30 cellular contexts compared by ENCODE assay signal in genomic region chr6:35508542-35508941, GRCh38. TPM values are rescaled to one million over a fixed set of nuclear protein-coding genes. Genes with fewer than 3 reads are reported as not detected.
"Had no signal": no experiment of that assay in that cellular context is flagged by ENCODE, and none has a peak within 500 bp of the region (broad histone marks: within the 10 kb centered on the region; RNA-seq: fewer than 3 reads in every experiment).

No MANE protein-coding gene starts in this region.

- H3K9me3 Mint-ChIP-seq: activated CD8-positive, alpha-beta T cell treated with anti-CD3 and anti-CD28 coated beads for 36 hours; activated naive CD4-positive, alpha-beta T cell treated with anti-CD3 and anti-CD28 coated beads, Interleukin-2, amount 10 ng/mL, durations not matched to agents 7 days and 5 days; activated naive CD8-positive, alpha-beta T cell treated with anti-CD3 and anti-CD28 coated beads, Interleukin-2, amount 10 ng/mL, durations not matched to agents 7 days and 5 days; activated T-cell treated with anti-CD3 and anti-CD28 coated beads, Interleukin-2, amount 50 U/mL, for 72 hours; activated T-helper 2 cell treated with anti-CD3 and anti-CD28 coated beads, Interferon-gamma antibody, Interleukin-2, Interleukin-4, amounts not matched to agents 10 μg/mL and 5 μg/mL and 100 μg/mL, durations not matched to agents 14 hours and 24 hours and 36 hours had no signal

- DNase-seq: activated CD4-positive, alpha-beta T cell treated with anti-CD3 and anti-CD28 coated beads for 4 hours; activated CD8-positive, alpha-beta memory T cell treated with anti-CD3 and anti-CD28 coated beads, Interleukin-2, amount 50 U/mL, for 4 hours; activated CD8-positive, alpha-beta T cell treated with anti-CD3 and anti-CD28 coated beads for 36 hours; activated gamma-delta T cell treated with Interleukin-2 at 50 U/mL for 16 hours; activated naive CD4-positive, alpha-beta T cell treated with anti-CD3 and anti-CD28 coated beads, Interleukin-2, amount 10 ng/mL, durations not matched to agents 7 days and 5 days; activated naive CD8-positive, alpha-beta T cell treated with anti-CD3 and anti-CD28 coated beads, Interleukin-2, amount 10 ng/mL, durations not matched to agents 7 days and 5 days; activated T-cell treated with anti-CD3 and anti-CD28 coated beads, Interleukin-2, amount 50 U/mL, for 72 hours; adrenal gland; anterior cingulate cortex; caudate nucleus; MG63; MV-4-11; NCI-H1092 treated with DMSO at 0.1 percent for 48 hours; NCI-H1417 treated with DMSO at 0.1 percent for 48 hours; NCI-H1694; NCI-H2029; NCI-H2107; NCI-H345; NCI-H69; NK-92 treated with Interleukin-12 subunit alpha and Interleukin-12 subunit beta, amount 100 ng/mL, for 24 hours; OCI-M1; Peyer's patch; SHP77; SW 1271 had no signal

- H3K4me3 Mint-ChIP-seq: activated CD8-positive, alpha-beta T cell treated with anti-CD3 and anti-CD28 coated beads for 36 hours; activated naive CD4-positive, alpha-beta T cell treated with anti-CD3 and anti-CD28 coated beads, Interleukin-2, amount 10 ng/mL, durations not matched to agents 7 days and 5 days; activated naive CD8-positive, alpha-beta T cell treated with anti-CD3 and anti-CD28 coated beads, Interleukin-2, amount 10 ng/mL, durations not matched to agents 7 days and 5 days; activated T-cell treated with anti-CD3 and anti-CD28 coated beads, Interleukin-2, amount 50 U/mL, for 72 hours had no signal

- H3K4me3 ChIP-seq: adrenal gland, MG63, Peyer's patch, SJSA1 had no signal

- H3K36me3 Mint-ChIP-seq: activated naive CD4-positive, alpha-beta T cell treated with anti-CD3 and anti-CD28 coated beads, Interleukin-2, amount 10 ng/mL, durations not matched to agents 7 days and 5 days; activated naive CD8-positive, alpha-beta T cell treated with anti-CD3 and anti-CD28 coated beads, Interleukin-2, amount 10 ng/mL, durations not matched to agents 7 days and 5 days had no signal

- H3K4me1 Mint-ChIP-seq: activated naive CD4-positive, alpha-beta T cell treated with anti-CD3 and anti-CD28 coated beads, Interleukin-2, amount 10 ng/mL, durations not matched to agents 7 days and 5 days; activated naive CD8-positive, alpha-beta T cell treated with anti-CD3 and anti-CD28 coated beads, Interleukin-2, amount 10 ng/mL, durations not matched to agents 7 days and 5 days had no signal

- H3K4me1 ChIP-seq: adrenal gland, Peyer's patch, SJSA1 had no signal

- H3K27ac Mint-ChIP-seq: activated CD8-positive, alpha-beta T cell treated with anti-CD3 and anti-CD28 coated beads for 36 hours; activated naive CD4-positive, alpha-beta T cell treated with anti-CD3 and anti-CD28 coated beads, Interleukin-2, amount 10 ng/mL, durations not matched to agents 7 days and 5 days; activated naive CD8-positive, alpha-beta T cell treated with anti-CD3 and anti-CD28 coated beads, Interleukin-2, amount 10 ng/mL, durations not matched to agents 7 days and 5 days; activated T-cell treated with anti-CD3 and anti-CD28 coated beads, Interleukin-2, amount 50 U/mL, for 72 hours; activated T-helper 2 cell treated with anti-CD3 and anti-CD28 coated beads, Interferon-gamma antibody, Interleukin-2, Interleukin-4, amounts not matched to agents 10 μg/mL and 5 μg/mL and 100 μg/mL, durations not matched to agents 14 hours and 24 hours and 36 hours had no signal

- H3K27ac ChIP-seq: adrenal gland, Peyer's patch, RWPE1, SJSA1 had no signal

- H3K36me3 ChIP-seq: adrenal gland, MG63, Peyer's patch, SJSA1 had no signal

- H3K9me3 ChIP-seq: adrenal gland, MG63, Peyer's patch, SJSA1 had no signal

- ATAC-seq: activated CD4-positive, CD25-positive, alpha-beta regulatory T cell treated with anti-CD3 and anti-CD28 coated beads, Interleukin-2, amount 50 U/mL, for 24 hours; activated CD8-positive, alpha-beta T cell treated with anti-CD3 and anti-CD28 coated beads for 36 hours; activated T-cell treated with anti-CD3 and anti-CD28 coated beads, Interleukin-2, amount 50 U/mL, for 72 hours; SK-N-SH treated with all-trans-retinoic acid at 6 μM for 48 hours had no signal

- H3K27me3 ChIP-seq: MG63, SJSA1 had no signal

RNA-seq across cellular contexts. Expression of gene TULP1, which starts 4.2 kb away (rescaled TPM):
- total RNA-seq: activated CD8-positive, alpha-beta T cell treated with anti-CD3 and anti-CD28 coated beads for 36 hours; activated naive CD8-positive, alpha-beta T cell treated with anti-CD3 and anti-CD28 coated beads, Interleukin-2, amount 10 ng/mL, durations not matched to agents 7 days and 5 days; activated T-cell treated with anti-CD3 and anti-CD28 coated beads, Interleukin-2, amount 50 U/mL, for 72 hours; activated T-helper 2 cell treated with anti-CD3 and anti-CD28 coated beads, Interferon-gamma antibody, Interleukin-2, Interleukin-4, amounts not matched to agents 10 μg/mL and 5 μg/mL and 100 μg/mL, durations not matched to agents 14 hours and 24 hours and 36 hours; adrenal gland; Peyer's patch; SJSA1; T-helper 1 cell treated with Interleukin-12 subunit alpha and Interleukin-12 subunit beta and Interleukin-4 antibody, amounts not matched to agents 30 ng/mL and 1 ng/mL, for 36 hours had no signal
